ENCODE assay signal across 1 cellular context in the genomic region with DNA sequence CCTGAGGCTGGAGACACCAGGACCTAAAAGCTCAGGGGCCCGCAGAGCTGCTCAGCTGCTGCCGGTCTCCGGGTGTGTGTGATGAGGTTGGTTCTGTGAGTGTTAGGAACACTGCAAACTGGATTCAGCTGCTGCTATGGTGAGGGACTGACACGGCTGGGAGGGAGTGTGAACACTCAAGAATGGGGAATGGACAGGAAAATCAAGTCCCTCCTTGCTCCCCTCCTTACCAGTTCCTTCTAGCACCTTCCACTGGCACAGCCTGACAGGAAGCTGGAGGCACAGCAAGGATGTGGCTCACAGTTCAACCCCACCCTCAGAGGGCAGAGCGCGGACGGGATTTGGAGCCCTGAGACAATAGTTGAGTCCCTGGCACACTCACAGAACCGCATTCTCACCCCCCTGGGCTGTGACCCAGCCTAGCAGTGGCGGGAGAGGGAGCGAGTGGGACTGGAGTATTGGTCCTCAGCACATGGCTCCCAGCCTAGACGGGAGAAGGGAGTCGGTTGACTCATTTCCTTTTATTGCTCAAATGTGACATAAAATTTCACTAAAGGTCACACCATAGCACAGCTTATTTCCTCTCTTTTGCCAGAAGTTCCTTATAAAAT.
TF ChIP-seq lines count a peak whose summit lies in the region.

No MANE protein-coding gene starts in this region.

TF ChIP-seq in WTC11, 78 proteins besides CTCF, POLR2A, EP300 and RAD21 (continued from another document):
- TF ChIP-seq, protein P1, sequence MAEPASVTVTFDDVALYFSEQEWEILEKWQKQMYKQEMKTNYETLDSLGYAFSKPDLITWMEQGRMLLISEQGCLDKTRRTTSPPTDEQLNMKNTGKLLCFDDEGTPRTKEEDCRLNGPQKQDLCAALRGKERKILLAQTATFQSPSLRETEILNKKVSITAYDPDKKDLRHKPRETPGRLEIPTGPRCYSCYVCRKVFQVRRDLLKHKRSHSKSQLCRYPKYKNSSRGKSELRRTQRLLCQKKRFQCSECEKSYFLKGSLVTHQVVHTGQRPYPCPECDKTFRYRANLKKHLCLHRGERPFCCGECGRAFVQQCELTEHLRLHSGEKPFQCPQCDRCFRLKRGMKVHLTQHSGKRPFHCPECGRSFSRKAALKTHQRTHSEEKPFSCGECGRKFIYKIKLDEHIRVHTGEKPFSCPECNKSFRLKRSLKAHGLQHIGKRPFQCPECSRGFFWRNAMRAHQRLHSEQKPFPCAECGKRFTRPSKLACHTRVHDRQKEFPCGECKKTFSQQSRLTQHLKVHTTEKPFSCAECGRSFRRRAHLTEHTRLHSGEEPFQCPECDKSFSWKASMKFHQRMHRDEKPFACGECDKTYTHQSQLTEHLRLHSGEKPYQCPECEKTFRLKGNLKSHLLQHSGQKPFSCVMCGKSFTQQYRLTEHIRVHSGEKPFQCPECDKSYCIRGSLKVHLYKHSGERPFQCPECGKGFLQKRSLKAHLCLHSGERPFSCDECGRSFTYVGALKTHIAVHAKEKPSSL (CRISPR knock-in tag; conservative IDR thresholded peaks at IDR 0.05): no peak
- TF ChIP-seq ESRRA (CRISPR knock-in tag; IDR thresholded peaks at IDR 0.05; ENCODE audit: borderline replicate concordance) (no peak), RELA (CRISPR knock-in tag; IDR thresholded peaks at IDR 0.05; ENCODE audit: borderline replicate concordance) (no peak)
- TF ChIP-seq, protein P2, sequence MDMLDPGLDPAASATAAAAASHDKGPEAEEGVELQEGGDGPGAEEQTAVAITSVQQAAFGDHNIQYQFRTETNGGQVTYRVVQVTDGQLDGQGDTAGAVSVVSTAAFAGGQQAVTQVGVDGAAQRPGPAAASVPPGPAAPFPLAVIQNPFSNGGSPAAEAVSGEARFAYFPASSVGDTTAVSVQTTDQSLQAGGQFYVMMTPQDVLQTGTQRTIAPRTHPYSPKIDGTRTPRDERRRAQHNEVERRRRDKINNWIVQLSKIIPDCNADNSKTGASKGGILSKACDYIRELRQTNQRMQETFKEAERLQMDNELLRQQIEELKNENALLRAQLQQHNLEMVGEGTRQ (CRISPR knock-in tag; IDR thresholded peaks at IDR 0.05): no peak
